ENCODE assay signal across 8 cellular contexts in the genomic region with DNA sequence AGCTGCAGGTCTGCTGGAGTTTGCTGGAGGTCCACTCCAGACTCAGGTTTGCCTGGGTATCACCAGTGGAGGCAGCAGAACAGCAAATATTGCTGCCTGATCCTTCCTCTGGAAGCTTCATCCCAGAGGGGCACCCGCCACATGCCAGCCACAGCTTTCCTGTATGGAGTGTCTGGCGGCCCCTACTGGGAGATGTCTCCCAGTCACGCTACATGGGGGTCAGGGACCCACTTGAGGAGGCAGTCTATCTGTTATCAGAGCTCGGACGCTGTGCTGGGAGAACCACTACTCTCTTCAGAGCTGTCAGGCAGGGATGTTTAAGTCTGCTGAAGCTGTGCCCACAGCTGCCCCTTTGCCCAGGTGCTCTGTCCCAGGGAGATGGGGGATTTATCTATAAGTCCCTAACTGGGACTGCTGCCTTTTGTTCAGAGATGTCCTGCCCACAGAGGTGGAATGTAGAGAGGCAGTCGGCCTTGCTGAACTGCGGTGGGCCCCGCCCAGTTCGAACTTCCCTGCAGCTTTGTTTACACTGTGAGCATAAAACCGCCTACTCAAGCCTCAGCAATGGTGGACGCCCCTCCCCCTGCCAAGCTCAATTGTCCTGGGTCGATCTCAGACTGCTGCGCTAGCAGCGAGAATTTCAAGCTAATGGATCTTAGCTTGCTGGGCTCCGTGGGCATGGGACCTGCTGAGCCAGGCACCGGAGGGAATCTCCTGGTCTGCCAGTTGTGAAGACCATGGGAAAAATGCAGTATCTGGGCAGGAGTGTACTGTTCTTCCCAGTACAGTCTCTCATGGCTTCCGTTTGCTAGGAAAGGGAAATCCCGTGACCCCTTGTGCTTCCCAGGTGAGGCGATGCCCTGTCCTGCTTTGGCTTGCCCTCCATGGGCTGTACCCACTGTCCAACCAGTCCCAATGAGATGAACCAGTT.
DNase-seq lines count a peak whose midpoint lies in the region; ATAC-seq, FAIRE-seq and TF ChIP-seq lines count a peak whose summit lies in the region.
"Not testable (repeated sequence)": the region's sequence is repeated elsewhere in the genome, so short reads cannot be mapped to it uniquely, and the experiment has no call there.

No MANE protein-coding gene starts in this region.

- DNase-seq in DMS53 treated with DMSO at 0.1 percent for 48 hours (lab: John Stamatoyannopoulos, UW; ENCODE audit: unreplicated experiment) (peak; percentile 41), NCI-H748 treated with DMSO at 0.1 percent for 48 hours (lab: John Stamatoyannopoulos, UW) (peak; percentile 23), K562 (ENCODE audit: extremely low read depth in 1 of 4, low spot score in 3 of 4) (peak; percentile 30 to 88 (median 42)), glutamatergic neuron (peak; percentile 50), left lung (peak; percentile 73 to 84), neuronal stem cell (ENCODE audit: low spot score) (peak; percentile 45), transverse colon (peak; percentile 85)

- peak overlapping the region; percentile 7 for H2BK15ac ChIP-seq in neuronal stem cell (ENCODE audit: low read length)

- not testable (repeated sequence) for H3K79me2 ChIP-seq in K562 (ENCODE audit: control insufficient read depth, insufficient read depth, low read length)

- FAIRE-seq in K562 (lab: Jason Lieb, UNC), result peak; percentile 92

- 23% methylated on average over 19 of the region's 19 CpGs for WGBS in HUES64
- 8% methylated on average over 19 of the region's 19 CpGs for WGBS in K562 (ENCODE audit: insufficient coverage, low coverage, missing lambda C conversion rate)
- WGBS in neuronal stem cell (ENCODE audit: extremely low coverage in 2 of 2, insufficient read length in 2 of 2, insufficient replicate concordance in 1 of 2), 2 donors, result no CpG with 5 or more reads among the region's 19 CpGs
- WGBS in transverse colon (ENCODE audit: low coverage in 1 of 2), 2 donors, result 40 to 49% methylated on average over 1 to 18 of the region's 19 CpGs

- in situ Hi-C loops in K562 (cut with MboI); transverse colon (cut with MboI; ENCODE audit: low pct_ligation_motif_present in 1 of 4, low pct_unique_long_range_greater_than_20kb in 1 of 4, low sequenced_read_pairs in 3 of 4): not testable (repeated sequence)

- H2AFZ ChIP-seq in K562 (ENCODE audit: low read depth, low read length) (peak overlapping the region; percentile 100), neuronal stem cell (ENCODE audit: low read length) (peak overlapping the region; percentile 94)

- H3K27me3 Mint-ChIP-seq in glutamatergic neuron (ENCODE audit: unreplicated experiment), result not testable (repeated sequence)

- H3K9me1 ChIP-seq in K562 (ENCODE audit: control insufficient read depth, insufficient read depth, low read length), result not testable (repeated sequence)

- ATAC-seq in K562 (peak; percentile 97), left lung (peak; percentile 92)

- TF ChIP-seq CTCF in K562 (IDR thresholded peaks at IDR 0.05 in 2 of 3, conservative IDR thresholded peaks at IDR 0.05 in 1 of 3; ENCODE audit: insufficient read depth in 2 of 3, low read depth in 1 of 3, low read length in 3 of 3), result peak; percentile 23 to 41 (median 26); a peak in 3 of 6 replicates
- not testable (repeated sequence) for TF ChIP-seq CTCF in glutamatergic neuron (IDR thresholded peaks at IDR 0.05; ENCODE audit: partially characterized antibody, unreplicated experiment); left lung (IDR thresholded peaks at IDR 0.05); transverse colon (IDR thresholded peaks at IDR 0.05)

- not testable (repeated sequence) for H3K4me3 Mint-ChIP-seq in glutamatergic neuron (ENCODE audit: unreplicated experiment)

- H3K4ac ChIP-seq in neuronal stem cell (ENCODE audit: low read length), result not testable (repeated sequence)

- H3K9me3 ChIP-seq in HUES64 (ENCODE audit: insufficient read depth, low read depth, low read length); K562 (replicated peaks; ENCODE audit: control insufficient read depth, insufficient read depth, low read depth, low read length); left lung; neuronal stem cell (replicated peaks in 1 of 2; ENCODE audit: control insufficient read depth in 2 of 2, insufficient read depth in 1 of 2, low read depth in 1 of 2, low read length in 2 of 2); transverse colon: not testable (repeated sequence)

- H3K4me3 ChIP-seq in HUES64 (ENCODE audit: low read length) (peak overlapping the region; percentile 48), K562 (peak overlapping the region; percentile 37), left lung (peak overlapping the region in 1 of 2 donors; percentile 1), neuronal stem cell (ENCODE audit: low read length in 2 of 2) (peak overlapping the region in 1 of 2 donors; percentile 34), transverse colon (peak overlapping the region in 1 of 4 donors; percentile 33)

- CTCF ChIA-PET in K562 (lab: Yijun Ruan, JAX; ENCODE audit: low intra/inter-chr PET ratio), result not testable (repeated sequence)

- H3K36me3 ChIP-seq in HUES64 (ENCODE audit: insufficient read depth, low read length); K562 (ENCODE audit: control insufficient read depth, insufficient read depth, low read length); left lung; neuronal stem cell (replicated peaks in 1 of 2; ENCODE audit: control insufficient read depth in 2 of 2, insufficient read depth in 2 of 2, low read length in 2 of 2); transverse colon: not testable (repeated sequence)

- not testable (repeated sequence) for H3K14ac ChIP-seq in neuronal stem cell (ENCODE audit: low read length)

- peak overlapping the region; percentile 2 for H2AK5ac ChIP-seq in neuronal stem cell (ENCODE audit: low read depth, low read length)

- not testable (repeated sequence) for BruUV-seq in K562 (replicated peaks; lab: Mats Ljungman, UMichigan)

- peaks cover 19% of the 10 kb centered on the region for H3K27me3 ChIP-seq in HUES64 (ENCODE audit: insufficient read depth, low read length)
- not testable (repeated sequence) for H3K27me3 ChIP-seq in K562 (ENCODE audit: control insufficient read depth in 2 of 2, insufficient read depth in 2 of 2, low read length in 2 of 2); left lung; neuronal stem cell (ENCODE audit: control insufficient read depth in 3 of 3, insufficient read depth in 3 of 3, low read depth in 1 of 3, low read length in 3 of 3)
- peaks cover 19% of the 10 kb centered on the region for H3K27me3 ChIP-seq in transverse colon

- not testable (repeated sequence) for H2BK120ac ChIP-seq in neuronal stem cell (ENCODE audit: low read depth, low read length)

- not testable (repeated sequence) for H3K27ac ChIP-seq in HUES64 (ENCODE audit: low read depth, low read length); left lung; neuronal stem cell (replicated peaks; ENCODE audit: low read length); transverse colon
- H3K27ac ChIP-seq in K562 (ENCODE audit: extremely low read depth, low read depth, low read length), result peak overlapping the region; percentile 84

- not testable (repeated sequence) for H3K27ac Mint-ChIP-seq in glutamatergic neuron (ENCODE audit: unreplicated experiment)

- POLR2A ChIA-PET in K562 (lab: Yijun Ruan, JAX), result interaction anchor here (0.6 to 1.5 kb wide), 10 partner anchors 9 to 533 kb away, joined by 3 to 6 read pairs (median 3); partner anchors contain the start of gene COMMD3

- not testable (repeated sequence) for H3K4me1 ChIP-seq in HUES64 (ENCODE audit: insufficient read depth, low read length); left lung; neuronal stem cell (ENCODE audit: control insufficient read depth in 2 of 2, insufficient read depth in 1 of 2, low read depth in 1 of 2, low read length in 2 of 2); transverse colon
- peaks cover 2 to 12% of the 10 kb centered on the region in 2 experiments; a peak in 4 of 5 replicates for H3K4me1 ChIP-seq in K562 (replicated peaks in 1 of 2; ENCODE audit: control insufficient read depth in 2 of 2, insufficient read depth in 2 of 2, low read length in 2 of 2)

- intact Hi-C loops in K562 (cut with micrococcal nuclease), result loop anchor here (5.0 kb wide), 1 partner anchor 191 kb away; the partner anchor contains the start of gene BMI1
- intact Hi-C loops in left lung (cut with DNase I); transverse colon (cut with DNase I; ENCODE audit: low total_unique reads): not testable (repeated sequence)

- H3K23ac ChIP-seq in neuronal stem cell (ENCODE audit: low read depth, low read length, poor library complexity), result peak overlapping the region; percentile 43

- H3K9me3 Mint-ChIP-seq in glutamatergic neuron (ENCODE audit: unreplicated experiment), result not testable (repeated sequence)

- TF ChIP-seq RAD21 in K562 (CRISPR knock-in tag; conservative IDR thresholded peaks at IDR 0.05 in 1 of 2, IDR thresholded peaks at IDR 0.05 in 1 of 2), result peak in 1 of 2 experiments; percentile 60; a peak in 2 of 4 replicates

- TF ChIP-seq EP300 in K562 (IDR thresholded peaks at IDR 0.05; ENCODE audit: low read length), result peak; percentile 32; the same call in 1 of the 2 replicates
- not testable (repeated sequence) for TF ChIP-seq EP300 in transverse colon (IDR thresholded peaks at IDR 0.05; ENCODE audit: low read depth)

- not testable (repeated sequence) for H4K20me1 ChIP-seq in K562 (replicated peaks; ENCODE audit: control insufficient read depth, insufficient read depth, low read length)

- not testable (repeated sequence) for H3K4me1 Mint-ChIP-seq in glutamatergic neuron (ENCODE audit: low read depth, unreplicated experiment)

- H3K79me1 ChIP-seq in neuronal stem cell (ENCODE audit: low read depth, low read length), result not testable (repeated sequence)

- H2BK12ac ChIP-seq in neuronal stem cell (ENCODE audit: low read length), result peak overlapping the region; percentile 41

- TF ChIP-seq POLR2A in K562 (conservative IDR thresholded peaks at IDR 0.05), result peak; percentile 64
- TF ChIP-seq POLR2A in transverse colon (IDR thresholded peaks at IDR 0.05), result not testable (repeated sequence)

- H2BK5ac ChIP-seq in neuronal stem cell (ENCODE audit: low read length), result not testable (repeated sequence)

- H3K4me2 ChIP-seq in K562 (ENCODE audit: insufficient read depth, low read length) (peak overlapping the region; percentile 90), neuronal stem cell (ENCODE audit: insufficient read depth, low read length, poor library complexity, severe bottlenecking) (peak overlapping the region; percentile 37)

- not testable (repeated sequence) for H3K36me3 Mint-ChIP-seq in glutamatergic neuron (ENCODE audit: unreplicated experiment)

- H4K91ac ChIP-seq in neuronal stem cell (ENCODE audit: low read depth, low read length, poor library complexity), result not testable (repeated sequence)

- not testable (repeated sequence) for H4K8ac ChIP-seq in neuronal stem cell (ENCODE audit: low read depth, low read length)

- peak overlapping the region; percentile 87 for H3K18ac ChIP-seq in neuronal stem cell (ENCODE audit: low read length)

- H3K9ac ChIP-seq in HUES64 (ENCODE audit: low read depth, low read length) (peak overlapping the region; percentile 51), K562 (ENCODE audit: insufficient read depth in 1 of 2, low read depth in 2 of 2, low read length in 2 of 2) (peak overlapping the region; percentile 76 to 89)
- H3K9ac ChIP-seq in neuronal stem cell (ENCODE audit: low read depth, low read length, poor library complexity), result not testable (repeated sequence)

Comparison
In these comparisons a context has a peak if more than half of its experiments do, and no peak if none do; other contexts are left out.
1. DNase-seq: peak in every context shown above with its lines; median percentile 85 in transverse colon; 78 in left lung; 50 in glutamatergic neuron; 45 in neuronal stem cell; 42 in K562; 41 in DMS53 treated with DMSO at 0.1 percent for 48 hours; 23 in NCI-H748 treated with DMSO at 0.1 percent for 48 hours.